1 cellular context compared by ENCODE assay signal in genomic region chr6:16670183-16670582, GRCh38.
TF ChIP-seq lines count a peak whose summit lies in the region.

No MANE protein-coding gene starts in this region.

TF ChIP-seq in GM23338, 12 proteins besides CTCF, POLR2A, EP300 and RAD21 (continued from another document):
- no peak for TF ChIP-seq REST (IDR thresholded peaks at IDR 0.05; ENCODE audit: unreplicated experiment)
